ENCODE assay signal across 16 cellular contexts in genomic region chr1:102897537-102897936, GRCh38.
DNase-seq lines count a peak whose midpoint lies in the region; TF ChIP-seq lines count a peak whose summit lies in the region.
"Had no signal": no experiment of that assay in that cellular context is flagged by ENCODE, and none has a peak within 500 bp of the region (broad histone marks: within the 10 kb centered on the region; RNA-seq: fewer than 3 reads in every experiment).

No MANE protein-coding gene starts in this region.

- peak overlapping the region; percentile 48 for H3K4me2 ChIP-seq in GM23248 (ENCODE audit: unreplicated experiment)

- no peaks in the 10 kb centered on the region for H3K79me2 ChIP-seq in GM23248 (ENCODE audit: insufficient read depth)

- H3K9me3 ChIP-seq in GM23248 (ENCODE audit: low read depth), result no peaks in the 10 kb centered on the region
- H3K9me3 ChIP-seq in SJSA1 (replicated peaks), result no peaks in the 10 kb centered on the region
- H3K9me3 ChIP-seq in Peyer's patch, result no peaks in the 10 kb centered on the region
- H3K9me3 ChIP-seq in suprapubic skin, result no peaks in the 10 kb centered on the region
- H3K9me3 ChIP-seq: esophagus squamous epithelium, sigmoid colon, thoracic aorta had no signal

- H4K20me1 ChIP-seq in GM23248 (ENCODE audit: insufficient read depth), result no peaks in the 10 kb centered on the region

- H3K9ac ChIP-seq in GM23248, result no peak overlapping the region

- WGBS in GM23248 (ENCODE audit: low coverage in 1 of 2, low lambda C conversion rate in 2 of 2, missing lambda C conversion rate in 2 of 2), 2 experiments, result 0 to 2% methylated on average over 3 of the region's 3 CpGs
- WGBS in suprapubic skin, result 15% methylated on average over 3 of the region's 3 CpGs

- H3K4me3 Mint-ChIP-seq in immature natural killer cell, result no peak overlapping the region
- H3K4me3 Mint-ChIP-seq: activated CD4-positive, alpha-beta memory T cell treated with anti-CD3 and anti-CD28 coated beads for 36 hours; naive thymus-derived CD8-positive, alpha-beta T cell had no signal

- H3K4me1 ChIP-seq in GM23248 (ENCODE audit: insufficient read depth) (peaks cover 20% of the 10 kb centered on the region), SJSA1 (replicated peaks) (peaks cover 6% of the 10 kb centered on the region), Peyer's patch (no peaks in the 10 kb centered on the region), suprapubic skin (no peaks in the 10 kb centered on the region)
- H3K4me1 ChIP-seq: esophagus squamous epithelium had no signal

- H3K4me1 Mint-ChIP-seq in immature natural killer cell, result no peaks in the 10 kb centered on the region
- H3K4me1 Mint-ChIP-seq: naive thymus-derived CD8-positive, alpha-beta T cell had no signal

- TF ChIP-seq EP300 in suprapubic skin (IDR thresholded peaks at IDR 0.05), result no peak

- peaks cover 2 to 14% (median 4%) of the 10 kb centered on the region in 6 donors for H3K9me3 Mint-ChIP-seq in immature natural killer cell
- H3K9me3 Mint-ChIP-seq: naive thymus-derived CD8-positive, alpha-beta T cell had no signal

- no peak overlapping the region for H3K4me3 ChIP-seq in GM23248
- no peak overlapping the region for H3K4me3 ChIP-seq in SJSA1
- H3K4me3 ChIP-seq in fibroblast of mammary gland (ENCODE audit: control insufficient read depth, low read depth, low read length), result no peak overlapping the region
- no peak overlapping the region for H3K4me3 ChIP-seq in retinal pigment epithelial cell (ENCODE audit: low read length)
- H3K4me3 ChIP-seq in Peyer's patch, result no peak overlapping the region
- H3K4me3 ChIP-seq in suprapubic skin, result no peak overlapping the region
- H3K4me3 ChIP-seq: esophagus squamous epithelium, sigmoid colon, thoracic aorta had no signal

- H3K9me2 ChIP-seq in GM23248 (ENCODE audit: insufficient read depth), result no peaks in the 10 kb centered on the region; the same call in 1 of the 2 replicates

- H3K27me3 ChIP-seq in GM23248 (replicated peaks; ENCODE audit: insufficient read depth) (no peaks in the 10 kb centered on the region), SJSA1 (replicated peaks) (no peaks in the 10 kb centered on the region), Peyer's patch (no peaks in the 10 kb centered on the region), suprapubic skin (no peaks in the 10 kb centered on the region)
- H3K27me3 ChIP-seq: esophagus squamous epithelium, sigmoid colon had no signal

- H2AFZ ChIP-seq in GM23248, result no peak overlapping the region

- no peaks in the 10 kb centered on the region for H3K36me3 ChIP-seq in GM23248 (ENCODE audit: low read depth)
- peaks cover 66% of the 10 kb centered on the region for H3K36me3 ChIP-seq in SJSA1
- no peaks in the 10 kb centered on the region for H3K36me3 ChIP-seq in Peyer's patch
- H3K36me3 ChIP-seq in suprapubic skin, result no peaks in the 10 kb centered on the region
- H3K36me3 ChIP-seq: esophagus squamous epithelium, sigmoid colon, thoracic aorta had no signal

- in situ Hi-C loops in GM23248 (cut with MboI), result no loop called here

- no peaks in the 10 kb centered on the region for H3K36me3 Mint-ChIP-seq in immature natural killer cell
- H3K36me3 Mint-ChIP-seq: activated CD4-positive, alpha-beta memory T cell treated with anti-CD3 and anti-CD28 coated beads for 36 hours; naive thymus-derived CD8-positive, alpha-beta T cell had no signal

- H3K27ac Mint-ChIP-seq in immature natural killer cell, result no peak overlapping the region
- H3K27ac Mint-ChIP-seq: activated CD4-positive, alpha-beta memory T cell treated with anti-CD3 and anti-CD28 coated beads for 36 hours; naive thymus-derived CD8-positive, alpha-beta T cell had no signal

- no peaks in the 10 kb centered on the region for H3K27me3 Mint-ChIP-seq in immature natural killer cell (ENCODE audit: low read depth in 3 of 3)
- H3K27me3 Mint-ChIP-seq: activated CD4-positive, alpha-beta memory T cell treated with anti-CD3 and anti-CD28 coated beads for 36 hours; naive thymus-derived CD8-positive, alpha-beta T cell had no signal

- no peak for TF ChIP-seq CTCF in fibroblast of mammary gland (conservative IDR thresholded peaks at IDR 0.05; ENCODE audit: control insufficient read depth, insufficient read depth, low read depth, low read length)
- no peak for TF ChIP-seq CTCF in retinal pigment epithelial cell (conservative IDR thresholded peaks at IDR 0.05; ENCODE audit: low read depth, low read length)
- TF ChIP-seq CTCF in Peyer's patch (IDR thresholded peaks at IDR 0.05), result no peak
- no peak for TF ChIP-seq CTCF in suprapubic skin (IDR thresholded peaks at IDR 0.05)

- DNase-seq in GM23248, result peak; percentile 88
- DNase-seq in SJSA1 (ENCODE audit: low read depth in 1 of 2, low spot score in 2 of 2), result peak in 1 of 2 experiments; percentile 46
- peak; percentile 78 for DNase-seq in fibroblast of mammary gland (ENCODE audit: low read depth)
- DNase-seq in retinal pigment epithelial cell (ENCODE audit: low read depth), result peak; percentile 15
- DNase-seq in hypothalamus (lab: John Stamatoyannopoulos, UW), result no peak
- no peak for DNase-seq in Peyer's patch
- DNase-seq in suprapubic skin (ENCODE audit: low spot score in 2 of 2), result no peak
- DNase-seq in immature natural killer cell, result no peak
- DNase-seq: activated CD4-positive, alpha-beta memory T cell treated with anti-CD3 and anti-CD28 coated beads for 36 hours; cerebellar nuclear complex; esophagus squamous epithelium; kidney; naive thymus-derived CD8-positive, alpha-beta T cell; NCI-H2171; sigmoid colon had no signal

- no peak for TF ChIP-seq POLR2A in Peyer's patch (IDR thresholded peaks at IDR 0.05)
- no peak for TF ChIP-seq POLR2A in suprapubic skin (IDR thresholded peaks at IDR 0.05)

- H3F3A ChIP-seq in GM23248 (ENCODE audit: insufficient read depth), result peaks cover 8% of the 10 kb centered on the region; the same call in 1 of the 2 replicates

- H3K27ac ChIP-seq in GM23248 (peak overlapping the region; percentile 31), SJSA1 (peak overlapping the region; percentile 9; the same call in 1 of the 2 replicates), Peyer's patch (no peak overlapping the region), suprapubic skin (no peak overlapping the region)
- H3K27ac ChIP-seq: esophagus squamous epithelium, sigmoid colon, thoracic aorta had no signal

Comparison
In these comparisons a context has a peak if more than half of its experiments do, and no peak if none do; other contexts are left out.
1. DNase-seq: peak in GM23248 (single experiment), fibroblast of mammary gland (single experiment) and retinal pigment epithelial cell (single experiment); none in hypothalamus (0 of 51), Peyer's patch (0 of 3), suprapubic skin (0 of 2) and immature natural killer cell (0 of 3).
2. H3K27ac ChIP-seq: peak in GM23248 (single experiment) and SJSA1 (single experiment); none in Peyer's patch (0 of 4) and suprapubic skin (single experiment).